ENCODE assay signal across 1 cellular context in genomic region chr17:47280072-47280811, GRCh38.
TF ChIP-seq lines count a peak whose summit lies in the region.

No MANE protein-coding gene starts in this region.

TF ChIP-seq in Ishikawa, 13 proteins besides CTCF, POLR2A, EP300 and RAD21 (continued from another document):
- TF ChIP-seq REST (IDR thresholded peaks at IDR 0.05; ENCODE audit: low read depth) (no peak), ZBTB7A (IDR thresholded peaks at IDR 0.05; ENCODE audit: low read depth) (0 out of 2 replicates have a peak, but pooled peaks have one; percentile 24), YY1 (IDR thresholded peaks at IDR 0.05; ENCODE audit: low read depth) (peak; percentile 88), TEAD4 (IDR thresholded peaks at IDR 0.05) (peak; percentile 98), TAF1 (IDR thresholded peaks at IDR 0.05; ENCODE audit: low read depth) (no peak)
